8 cellular contexts compared by ENCODE assay signal in genomic region chr11:110430267-110431211, GRCh38. TPM values are rescaled to one million over a fixed set of nuclear protein-coding genes. Genes with fewer than 3 reads are reported as not detected.
DNase-seq lines count a peak whose midpoint lies in the region; ATAC-seq and TF ChIP-seq lines count a peak whose summit lies in the region.

No MANE protein-coding gene starts in this region.

- DNase-seq in GM06990 (ENCODE audit: extremely low read depth, insufficient read length) (peak; percentile 59), mesenchymal stem cell (peak; percentile 75), thoracic aorta (ENCODE audit: low spot score) (no peak), NCI-H2029 treated with DMSO at 0.1 percent for 48 hours (lab: John Stamatoyannopoulos, UW) (no peak)
- DNase-seq in activated CD4-positive, alpha-beta T cell treated with anti-CD3 and anti-CD28 coated beads for 48 hours = peak; percentile 12
- DNase-seq in effector memory CD8-positive, alpha-beta T cell = peak in 2 of 3 experiments; percentile 3 to 37

- TF ChIP-seq EP300 in Ishikawa (IDR thresholded peaks at IDR 0.05; ENCODE audit: borderline replicate concordance) = no peak

- peaks cover 16% of the 10 kb centered on the region for H3K36me3 Mint-ChIP-seq in effector memory CD8-positive, alpha-beta T cell (ENCODE audit: insufficient read depth)

- H3K9me3 Mint-ChIP-seq in effector memory CD8-positive, alpha-beta T cell = no peaks in the 10 kb centered on the region

- peak; percentile 0 for TF ChIP-seq CTCF in GM06990 (IDR thresholded peaks at IDR 0.05; ENCODE audit: insufficient read depth, low read length, poor library complexity, severe bottlenecking)
- TF ChIP-seq CTCF in thoracic aorta (IDR thresholded peaks at IDR 0.05) = no peak

- peak overlapping the region; percentile 93 for H2AFZ ChIP-seq in mesenchymal stem cell (ENCODE audit: low read depth, low read length)

- H3K18ac ChIP-seq in mesenchymal stem cell (ENCODE audit: low read depth in 1 of 2, low read length in 2 of 2) = peak overlapping the region; percentile 97

- peak overlapping the region; percentile 95 for H2BK15ac ChIP-seq in mesenchymal stem cell (ENCODE audit: low read depth, poor library complexity, severe bottlenecking)

- H3K4ac ChIP-seq in mesenchymal stem cell (ENCODE audit: low read depth in 1 of 2, low read length in 2 of 2) = peak overlapping the region; percentile 10 to 85

- H3K36me3 ChIP-seq in GM06990 (ENCODE audit: control insufficient read depth, insufficient read depth, low read length) (no peaks in the 10 kb centered on the region), mesenchymal stem cell (ENCODE audit: control insufficient read depth in 1 of 2, insufficient read depth in 2 of 2, low read depth in 1 of 2, low read length in 2 of 2) (no peaks in the 10 kb centered on the region), thoracic aorta (no peaks in the 10 kb centered on the region)

- peak overlapping the region; percentile 92 for H3K4me3 ChIP-seq in GM06990 (replicated peaks; ENCODE audit: low read depth, low read length)
- peak overlapping the region; percentile 94 to 95 for H3K4me3 ChIP-seq in mesenchymal stem cell (ENCODE audit: insufficient read depth in 1 of 2, low read depth in 1 of 2, low read length in 2 of 2)
- H3K4me3 ChIP-seq in thoracic aorta = peak overlapping the region; percentile 86

- 2% methylated on average over 51 of the region's 52 CpGs for WGBS in mesenchymal stem cell

- peaks cover 35 to 43% of the 10 kb centered on the region in 2 donors for H3K4me1 Mint-ChIP-seq in effector memory CD8-positive, alpha-beta T cell (ENCODE audit: low read depth in 2 of 2)

- peak overlapping the region; percentile 66 for H4K8ac ChIP-seq in mesenchymal stem cell (ENCODE audit: low read length)

- no peaks in the 10 kb centered on the region for H3K9me3 ChIP-seq in mesenchymal stem cell (ENCODE audit: control insufficient read depth, low read length)
- H3K9me3 ChIP-seq in thoracic aorta = no peaks in the 10 kb centered on the region

- H3K27me3 ChIP-seq in GM06990 (replicated peaks; ENCODE audit: control insufficient read depth, insufficient read depth, low read length) (no peaks in the 10 kb centered on the region), mesenchymal stem cell (ENCODE audit: control insufficient read depth in 1 of 2, insufficient read depth in 1 of 2, low read length in 2 of 2) (no peaks in the 10 kb centered on the region), thoracic aorta (replicated peaks; ENCODE audit: insufficient read depth) (no peaks in the 10 kb centered on the region)

- peak overlapping the region; percentile 97 for H3K9ac ChIP-seq in mesenchymal stem cell (ENCODE audit: low read length)

- no peak for TF ChIP-seq RAD21 in Ishikawa (IDR thresholded peaks at IDR 0.05; ENCODE audit: low read depth)

- peaks cover 1% of the 10 kb centered on the region for H3K79me1 ChIP-seq in mesenchymal stem cell (replicated peaks; ENCODE audit: low read length, poor library complexity, severe bottlenecking)

- H3K27ac Mint-ChIP-seq in effector memory CD8-positive, alpha-beta T cell = peak overlapping the region; percentile 98 to 99

- peaks cover 5% of the 10 kb centered on the region for H3K4me1 ChIP-seq in mesenchymal stem cell (ENCODE audit: control insufficient read depth, insufficient read depth, low read depth, low read length)
- H3K4me1 ChIP-seq in thoracic aorta (ENCODE audit: control insufficient read depth in 1 of 2, low read depth in 2 of 2) = peaks cover 20 to 32% of the 10 kb centered on the region in 2 donors

- no peak overlapping the region for H2AK5ac ChIP-seq in mesenchymal stem cell (ENCODE audit: low read length, severe bottlenecking)

- peak overlapping the region; percentile 64 for H2BK120ac ChIP-seq in mesenchymal stem cell (ENCODE audit: low read depth, low read length)

- peak overlapping the region; percentile 99 to 100 for H3K4me3 Mint-ChIP-seq in effector memory CD8-positive, alpha-beta T cell

- peak overlapping the region; percentile 58 to 91 for H3K14ac ChIP-seq in mesenchymal stem cell (ENCODE audit: low read length in 2 of 2)

- H4K91ac ChIP-seq in mesenchymal stem cell (ENCODE audit: low read length) = peak overlapping the region; percentile 66

- H3K27ac ChIP-seq in mesenchymal stem cell (ENCODE audit: low read length, poor library complexity, severe bottlenecking) (no peak overlapping the region), thoracic aorta (peak overlapping the region; percentile 63 to 87)

- ATAC-seq in GM21576 (IDR thresholded peaks at IDR 0.05; ENCODE audit: unreplicated experiment) (peak; percentile 27), thoracic aorta (ENCODE audit: insufficient number of reproducible peaks, low FRiP score, low read depth) (peak; percentile 34)
- ATAC-seq in effector memory CD8-positive, alpha-beta T cell (replicated peaks) = peak; percentile 50

- H3K23ac ChIP-seq in mesenchymal stem cell (ENCODE audit: low read length in 2 of 2) = peak overlapping the region in 1 of 2 experiments; percentile 81

- peak overlapping the region in 1 of 2 experiments; percentile 37 for H2BK12ac ChIP-seq in mesenchymal stem cell (ENCODE audit: low read length in 2 of 2)

- no peak overlapping the region for H2BK5ac ChIP-seq in mesenchymal stem cell (ENCODE audit: low read depth, low read length, poor library complexity, severe bottlenecking)

- H3K4me2 ChIP-seq in mesenchymal stem cell (ENCODE audit: low read length, poor library complexity, severe bottlenecking) = peak overlapping the region; percentile 66

- H3K27me3 Mint-ChIP-seq in effector memory CD8-positive, alpha-beta T cell = no peaks in the 10 kb centered on the region

TF ChIP-seq in Ishikawa, 13 proteins besides CTCF, POLR2A, EP300 and RAD21:
- TF ChIP-seq NFIC (IDR thresholded peaks at IDR 0.05) (peak; percentile 6; the same call in 1 of the 2 replicates), TAF1 (IDR thresholded peaks at IDR 0.05; ENCODE audit: low read depth) (no peak), USF1 (IDR thresholded peaks at IDR 0.05) (no peak), EGR1 (IDR thresholded peaks at IDR 0.05) (no peak), CEBPB (IDR thresholded peaks at IDR 0.05) (no peak)

RNA-seq across cellular contexts. Expression of gene FDX1, which starts 0.8 kb away (rescaled TPM):
- 8.3 TPM for polyA plus RNA-seq in mesenchymal stem cell (2013, experiment 1 of 2)
- polyA plus RNA-seq in mesenchymal stem cell (2013, experiment 2 of 2) = 8.8 TPM
- 10 to 100 TPM in 1 of 2 donors, 1 to 10 TPM in 1; 8.0 to 16.9 TPM for total RNA-seq in thoracic aorta

Comparison
In these comparisons a context has a peak if more than half of its experiments do, and no peak if none do; other contexts are left out.
1. DNase-seq: peak in GM06990 (single experiment), activated CD4-positive, alpha-beta T cell treated with anti-CD3 and anti-CD28 coated beads for 48 hours (single experiment), effector memory CD8-positive, alpha-beta T cell (2 of 3) and mesenchymal stem cell (single experiment); none in thoracic aorta (single experiment) and NCI-H2029 treated with DMSO at 0.1 percent for 48 hours (single experiment).
2. Peak in every context shown above with its lines, with median percentiles within 50 percentile points of each other: H3K4me3 ChIP-seq and ATAC-seq.